In genomic region chr16:80376941-80377340, GRCh38 we compare ENCODE assay signal across 35 cellular contexts.
"Had no signal": no experiment of that assay in that cellular context is flagged by ENCODE, and none has a peak within 500 bp of the region (broad histone marks: within the 10 kb centered on the region; RNA-seq: fewer than 3 reads in every experiment).

No MANE protein-coding gene starts in this region.

- H3K27ac ChIP-seq: adrenal gland, cardiac muscle cell, VCaP had no signal

- DNase-seq: activated B cell treated with CpG ODN at 0.5 μM for 24 hours; activated CD4-positive, alpha-beta memory T cell treated with anti-CD3 and anti-CD28 coated beads for 36 hours; activated CD4-positive, alpha-beta T cell treated with anti-CD3 and anti-CD28 coated beads for 4 hours; activated CD4-positive, alpha-beta T cell treated with anti-CD3 and anti-CD28 coated beads, Interleukin-2, amount 10 ng/mL, durations not matched to agents 24 days and 14 days; activated CD4-positive, alpha-beta T cell treated with anti-CD3 and anti-CD28 coated beads, Interleukin-2, amount 50 U/mL, for 1 hour; activated CD4-positive, alpha-beta T cell treated with anti-CD3 and anti-CD28 coated beads, Interleukin-2, amount 50 U/mL, for 4 hours; activated CD4-positive, CD25-positive, alpha-beta regulatory T cell treated with anti-CD3 and anti-CD28 coated beads, Interleukin-2, amount 50 U/mL, for 72 hours; activated CD8-positive, alpha-beta memory T cell treated with anti-CD3 and anti-CD28 coated beads, Interleukin-2, amount 50 U/mL, for 4 hours; activated CD8-positive, alpha-beta T cell treated with anti-CD3 and anti-CD28 coated beads for 36 hours; activated effector memory CD4-positive, alpha-beta T cell treated with anti-CD3 and anti-CD28 coated beads, Interleukin-2, amount 50 U/mL, for 16 hours; activated gamma-delta T cell treated with Interleukin-2 at 50 U/mL for 16 hours; activated naive CD4-positive, alpha-beta T cell; activated naive CD4-positive, alpha-beta T cell treated with anti-CD3 and anti-CD28 coated beads for 36 hours; activated naive CD4-positive, alpha-beta T cell treated with anti-CD3 and anti-CD28 coated beads, Interleukin-2, amount 50 U/mL, for 16 hours; activated naive CD8-positive, alpha-beta T cell treated with anti-CD3 and anti-CD28 coated beads for 36 hours; activated T-cell treated with anti-CD3 and anti-CD28 coated beads for 4 hours; activated T-cell treated with anti-CD3 and anti-CD28 coated beads, Interleukin-2, amount 50 U/mL, for 1 hour; activated T-cell treated with anti-CD3 and anti-CD28 coated beads, Interleukin-2, amount 50 U/mL, for 4 hours; activated T-cell treated with anti-CD3 and anti-CD28 coated beads, Interleukin-2, amount 50 U/mL, for 72 hours; adrenal gland; amniotic stem cell; aorta; SW 1271; T-helper 1 cell; T-helper 2 cell; T-helper 9 cell had no signal

- H3K36me3 Mint-ChIP-seq: activated naive CD4-positive, alpha-beta T cell treated with anti-CD3 and anti-CD28 coated beads, Interleukin-2, amount 50 U/mL, for 72 hours; activated naive CD8-positive, alpha-beta T cell treated with anti-CD3 and anti-CD28 coated beads for 36 hours had no signal

- H3K27ac Mint-ChIP-seq: activated B cell treated with CpG ODN at 0.5 μM for 24 hours; activated CD4-positive, alpha-beta memory T cell treated with anti-CD3 and anti-CD28 coated beads for 36 hours; activated CD4-positive, alpha-beta T cell treated with anti-CD3 and anti-CD28 coated beads, Interleukin-2, amount 10 ng/mL, durations not matched to agents 24 days and 14 days; activated CD8-positive, alpha-beta T cell treated with anti-CD3 and anti-CD28 coated beads for 36 hours; activated naive CD4-positive, alpha-beta T cell treated with anti-CD3 and anti-CD28 coated beads for 36 hours; activated naive CD4-positive, alpha-beta T cell treated with anti-CD3 and anti-CD28 coated beads, Interleukin-2, amount 50 U/mL, for 72 hours; activated naive CD8-positive, alpha-beta T cell treated with anti-CD3 and anti-CD28 coated beads for 36 hours; activated T-cell treated with anti-CD3 and anti-CD28 coated beads, Interleukin-2, amount 50 U/mL, for 72 hours; activated T-helper 1 cell treated with anti-CD3 and anti-CD28 coated beads, Interleukin-12 subunit alpha, Interleukin-12 subunit beta, Interleukin-2, Interleukin-4 antibody, amounts not matched to agents 30 ng/mL and 10 ng/mL and 1 ng/mL, durations not matched to agents 14 hours and 24 hours and 36 hours; activated T-helper 17 cell treated with anti-CD3 and anti-CD28 coated beads, Interleukin-2, amount 50 U/mL, for 72 hours; brain; T-helper 1 cell treated with Interleukin-12 subunit alpha and Interleukin-12 subunit beta and Interleukin-4 antibody, amounts not matched to agents 30 μg/mL and 1 μg/mL, for 36 hours; T-helper 2 cell treated with Interferon-gamma antibody and Interleukin-4, amounts not matched to agents 5 μg/mL and 100 μg/mL, for 36 hours had no signal

- H3K27me3 ChIP-seq: adrenal gland had no signal

- ATAC-seq: activated CD8-positive, alpha-beta T cell treated with anti-CD3 and anti-CD28 coated beads for 36 hours; activated naive CD4-positive, alpha-beta T cell treated with anti-CD3 and anti-CD28 coated beads, Interleukin-2, amount 50 U/mL, for 72 hours; activated T-cell treated with anti-CD3 and anti-CD28 coated beads, Interleukin-2, amount 50 U/mL, for 4 hours; activated T-cell treated with anti-CD3 and anti-CD28 coated beads, Interleukin-2, amount 50 U/mL, for 72 hours; activated T-helper 17 cell treated with anti-CD3 and anti-CD28 coated beads, Interleukin-2, amount 50 U/mL, for 72 hours had no signal

- H3K9me3 Mint-ChIP-seq: activated CD4-positive, alpha-beta T cell treated with anti-CD3 and anti-CD28 coated beads, Interleukin-2, amount 10 ng/mL, durations not matched to agents 24 days and 14 days; activated T-cell treated with anti-CD3 and anti-CD28 coated beads, Interleukin-2, amount 50 U/mL, for 4 hours; activated T-helper 1 cell treated with anti-CD3 and anti-CD28 coated beads, Interleukin-12 subunit alpha, Interleukin-12 subunit beta, Interleukin-2, Interleukin-4 antibody, amounts not matched to agents 30 ng/mL and 10 ng/mL and 1 ng/mL, durations not matched to agents 14 hours and 24 hours and 36 hours; T-helper 2 cell treated with Interferon-gamma antibody and Interleukin-4, amounts not matched to agents 5 μg/mL and 100 μg/mL, for 36 hours had no signal

- H3K27me3 Mint-ChIP-seq: activated CD4-positive, alpha-beta T cell treated with anti-CD3 and anti-CD28 coated beads, Interleukin-2, amount 10 ng/mL, durations not matched to agents 24 days and 14 days had no signal

- H3K4me3 Mint-ChIP-seq: activated B cell treated with CpG ODN at 0.5 μM for 24 hours; activated CD4-positive, alpha-beta memory T cell treated with anti-CD3 and anti-CD28 coated beads for 36 hours; activated CD4-positive, alpha-beta T cell treated with anti-CD3 and anti-CD28 coated beads, Interleukin-2, amount 10 ng/mL, durations not matched to agents 24 days and 14 days; activated CD8-positive, alpha-beta T cell treated with anti-CD3 and anti-CD28 coated beads for 36 hours; activated naive CD4-positive, alpha-beta T cell treated with anti-CD3 and anti-CD28 coated beads for 36 hours; activated naive CD8-positive, alpha-beta T cell treated with anti-CD3 and anti-CD28 coated beads for 36 hours; activated T-cell treated with anti-CD3 and anti-CD28 coated beads, Interleukin-2, amount 50 U/mL, for 4 hours; activated T-cell treated with anti-CD3 and anti-CD28 coated beads, Interleukin-2, amount 50 U/mL, for 72 hours; activated T-helper 1 cell treated with anti-CD3 and anti-CD28 coated beads, Interleukin-12 subunit alpha, Interleukin-12 subunit beta, Interleukin-2, Interleukin-4 antibody, amounts not matched to agents 30 ng/mL and 10 ng/mL and 1 ng/mL, durations not matched to agents 14 hours and 24 hours and 36 hours; activated T-helper 17 cell treated with anti-CD3 and anti-CD28 coated beads, Interleukin-2, amount 50 U/mL, for 72 hours; brain; central memory CD8-positive, alpha-beta T cell; T-helper 1 cell treated with Interleukin-12 subunit alpha and Interleukin-12 subunit beta and Interleukin-4 antibody, amounts not matched to agents 30 μg/mL and 1 μg/mL, for 36 hours; T-helper 2 cell treated with Interferon-gamma antibody and Interleukin-4, amounts not matched to agents 5 μg/mL and 100 μg/mL, for 36 hours had no signal

- H3K9me3 ChIP-seq: adrenal gland had no signal

- H3K4me3 ChIP-seq: adrenal gland, cardiac muscle cell had no signal

- H3K36me3 ChIP-seq: adrenal gland, cardiac muscle cell had no signal

- H3K4me1 ChIP-seq: adrenal gland had no signal

- H3K4me1 Mint-ChIP-seq: activated B cell treated with CpG ODN at 0.5 μM for 24 hours; activated CD4-positive, alpha-beta T cell treated with anti-CD3 and anti-CD28 coated beads, Interleukin-2, amount 10 ng/mL, durations not matched to agents 24 days and 14 days; activated naive CD8-positive, alpha-beta T cell treated with anti-CD3 and anti-CD28 coated beads for 36 hours; activated T-helper 17 cell treated with anti-CD3 and anti-CD28 coated beads, Interleukin-2, amount 50 U/mL, for 72 hours; central memory CD8-positive, alpha-beta T cell had no signal
